2 cellular contexts compared by ENCODE assay signal in the genomic region with DNA sequence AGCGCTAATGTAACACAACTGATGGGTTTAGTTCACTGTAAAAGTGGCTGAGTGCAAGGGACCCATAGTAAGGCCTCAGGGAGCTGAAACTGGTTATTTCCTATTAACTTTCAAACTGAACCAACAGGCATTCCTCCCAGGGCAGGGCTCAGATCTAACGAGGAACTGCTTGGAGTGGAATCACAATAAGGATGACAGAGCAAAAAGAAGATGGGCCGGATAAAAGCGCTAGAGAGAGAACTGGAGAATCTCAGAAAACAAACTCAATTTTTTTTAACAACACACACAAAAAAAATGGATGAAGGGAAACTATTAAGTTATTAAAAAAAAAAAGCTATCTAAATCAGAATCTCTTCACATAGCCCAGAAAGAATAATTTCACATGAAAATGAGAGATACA.
TF ChIP-seq lines count a peak whose summit lies in the region.

No MANE protein-coding gene starts in this region.

TF ChIP-seq in GM23338, 12 proteins besides CTCF, POLR2A, EP300 and RAD21:
- no peak for TF ChIP-seq ZNF331 (CRISPR knock-in tag; IDR thresholded peaks at IDR 0.05; ENCODE audit: low read depth)
- TF ChIP-seq POLR2AphosphoS5 (IDR thresholded peaks at IDR 0.05; ENCODE audit: low read depth): no peak
- TF ChIP-seq CREB1 (CRISPR knock-in tag; IDR thresholded peaks at IDR 0.05; ENCODE audit: low read depth): no peak
- no peak for TF ChIP-seq ZNF114 (CRISPR knock-in tag; IDR thresholded peaks at IDR 0.05)
- TF ChIP-seq, protein P1, sequence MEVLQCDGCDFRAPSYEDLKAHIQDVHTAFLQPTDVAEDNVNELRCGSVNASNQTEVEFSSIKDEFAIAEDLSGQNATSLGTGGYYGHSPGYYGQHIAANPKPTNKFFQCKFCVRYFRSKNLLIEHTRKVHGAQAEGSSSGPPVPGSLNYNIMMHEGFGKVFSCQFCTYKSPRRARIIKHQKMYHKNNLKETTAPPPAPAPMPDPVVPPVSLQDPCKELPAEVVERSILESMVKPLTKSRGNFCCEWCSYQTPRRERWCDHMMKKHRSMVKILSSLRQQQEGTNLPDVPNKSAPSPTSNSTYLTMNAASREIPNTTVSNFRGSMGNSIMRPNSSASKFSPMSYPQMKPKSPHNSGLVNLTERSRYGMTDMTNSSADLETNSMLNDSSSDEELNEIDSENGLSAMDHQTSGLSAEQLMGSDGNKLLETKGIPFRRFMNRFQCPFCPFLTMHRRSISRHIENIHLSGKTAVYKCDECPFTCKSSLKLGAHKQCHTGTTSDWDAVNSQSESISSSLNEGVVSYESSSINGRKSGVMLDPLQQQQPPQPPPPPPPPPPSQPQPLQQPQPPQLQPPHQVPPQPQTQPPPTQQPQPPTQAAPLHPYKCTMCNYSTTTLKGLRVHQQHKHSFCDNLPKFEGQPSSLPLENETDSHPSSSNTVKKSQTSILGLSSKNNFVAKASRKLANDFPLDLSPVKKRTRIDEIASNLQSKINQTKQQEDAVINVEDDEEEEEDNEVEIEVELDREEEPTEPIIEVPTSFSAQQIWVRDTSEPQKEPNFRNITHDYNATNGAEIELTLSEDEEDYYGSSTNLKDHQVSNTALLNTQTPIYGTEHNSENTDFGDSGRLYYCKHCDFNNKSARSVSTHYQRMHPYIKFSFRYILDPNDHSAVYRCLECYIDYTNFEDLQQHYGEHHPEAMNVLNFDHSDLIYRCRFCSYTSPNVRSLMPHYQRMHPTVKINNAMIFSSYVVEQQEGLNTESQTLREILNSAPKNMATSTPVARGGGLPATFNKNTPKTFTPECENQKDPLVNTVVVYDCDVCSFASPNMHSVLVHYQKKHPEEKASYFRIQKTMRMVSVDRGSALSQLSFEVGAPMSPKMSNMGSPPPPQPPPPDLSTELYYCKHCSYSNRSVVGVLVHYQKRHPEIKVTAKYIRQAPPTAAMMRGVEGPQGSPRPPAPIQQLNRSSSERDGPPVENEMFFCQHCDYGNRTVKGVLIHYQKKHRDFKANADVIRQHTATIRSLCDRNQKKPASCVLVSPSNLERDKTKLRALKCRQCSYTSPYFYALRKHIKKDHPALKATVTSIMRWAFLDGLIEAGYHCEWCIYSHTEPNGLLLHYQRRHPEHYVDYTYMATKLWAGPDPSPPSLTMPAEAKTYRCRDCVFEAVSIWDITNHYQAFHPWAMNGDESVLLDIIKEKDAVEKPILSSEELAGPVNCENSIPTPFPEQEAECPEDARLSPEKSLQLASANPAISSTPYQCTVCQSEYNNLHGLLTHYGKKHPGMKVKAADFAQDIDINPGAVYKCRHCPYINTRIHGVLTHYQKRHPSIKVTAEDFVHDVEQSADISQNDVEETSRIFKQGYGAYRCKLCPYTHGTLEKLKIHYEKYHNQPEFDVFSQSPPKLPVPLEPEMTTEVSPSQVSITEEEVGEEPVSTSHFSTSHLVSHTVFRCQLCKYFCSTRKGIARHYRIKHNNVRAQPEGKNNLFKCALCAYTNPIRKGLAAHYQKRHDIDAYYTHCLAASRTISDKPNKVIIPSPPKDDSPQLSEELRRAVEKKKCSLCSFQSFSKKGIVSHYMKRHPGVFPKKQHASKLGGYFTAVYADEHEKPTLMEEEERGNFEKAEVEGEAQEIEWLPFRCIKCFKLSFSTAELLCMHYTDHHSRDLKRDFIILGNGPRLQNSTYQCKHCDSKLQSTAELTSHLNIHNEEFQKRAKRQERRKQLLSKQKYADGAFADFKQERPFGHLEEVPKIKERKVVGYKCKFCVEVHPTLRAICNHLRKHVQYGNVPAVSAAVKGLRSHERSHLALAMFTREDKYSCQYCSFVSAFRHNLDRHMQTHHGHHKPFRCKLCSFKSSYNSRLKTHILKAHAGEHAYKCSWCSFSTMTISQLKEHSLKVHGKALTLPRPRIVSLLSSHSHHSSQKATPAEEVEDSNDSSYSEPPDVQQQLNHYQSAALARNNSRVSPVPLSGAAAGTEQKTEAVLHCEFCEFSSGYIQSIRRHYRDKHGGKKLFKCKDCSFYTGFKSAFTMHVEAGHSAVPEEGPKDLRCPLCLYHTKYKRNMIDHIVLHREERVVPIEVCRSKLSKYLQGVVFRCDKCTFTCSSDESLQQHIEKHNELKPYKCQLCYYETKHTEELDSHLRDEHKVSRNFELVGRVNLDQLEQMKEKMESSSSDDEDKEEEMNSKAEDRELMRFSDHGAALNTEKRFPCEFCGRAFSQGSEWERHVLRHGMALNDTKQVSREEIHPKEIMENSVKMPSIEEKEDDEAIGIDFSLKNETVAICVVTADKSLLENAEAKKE (CRISPR knock-in tag; IDR thresholded peaks at IDR 0.05): no peak
- no peak for TF ChIP-seq EZH2 (IDR thresholded peaks at IDR 0.05; ENCODE audit: low read depth, unreplicated experiment)
- TF ChIP-seq, protein P2, sequence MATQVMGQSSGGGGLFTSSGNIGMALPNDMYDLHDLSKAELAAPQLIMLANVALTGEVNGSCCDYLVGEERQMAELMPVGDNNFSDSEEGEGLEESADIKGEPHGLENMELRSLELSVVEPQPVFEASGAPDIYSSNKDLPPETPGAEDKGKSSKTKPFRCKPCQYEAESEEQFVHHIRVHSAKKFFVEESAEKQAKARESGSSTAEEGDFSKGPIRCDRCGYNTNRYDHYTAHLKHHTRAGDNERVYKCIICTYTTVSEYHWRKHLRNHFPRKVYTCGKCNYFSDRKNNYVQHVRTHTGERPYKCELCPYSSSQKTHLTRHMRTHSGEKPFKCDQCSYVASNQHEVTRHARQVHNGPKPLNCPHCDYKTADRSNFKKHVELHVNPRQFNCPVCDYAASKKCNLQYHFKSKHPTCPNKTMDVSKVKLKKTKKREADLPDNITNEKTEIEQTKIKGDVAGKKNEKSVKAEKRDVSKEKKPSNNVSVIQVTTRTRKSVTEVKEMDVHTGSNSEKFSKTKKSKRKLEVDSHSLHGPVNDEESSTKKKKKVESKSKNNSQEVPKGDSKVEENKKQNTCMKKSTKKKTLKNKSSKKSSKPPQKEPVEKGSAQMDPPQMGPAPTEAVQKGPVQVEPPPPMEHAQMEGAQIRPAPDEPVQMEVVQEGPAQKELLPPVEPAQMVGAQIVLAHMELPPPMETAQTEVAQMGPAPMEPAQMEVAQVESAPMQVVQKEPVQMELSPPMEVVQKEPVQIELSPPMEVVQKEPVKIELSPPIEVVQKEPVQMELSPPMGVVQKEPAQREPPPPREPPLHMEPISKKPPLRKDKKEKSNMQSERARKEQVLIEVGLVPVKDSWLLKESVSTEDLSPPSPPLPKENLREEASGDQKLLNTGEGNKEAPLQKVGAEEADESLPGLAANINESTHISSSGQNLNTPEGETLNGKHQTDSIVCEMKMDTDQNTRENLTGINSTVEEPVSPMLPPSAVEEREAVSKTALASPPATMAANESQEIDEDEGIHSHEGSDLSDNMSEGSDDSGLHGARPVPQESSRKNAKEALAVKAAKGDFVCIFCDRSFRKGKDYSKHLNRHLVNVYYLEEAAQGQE (IDR thresholded peaks at IDR 0.05; ENCODE audit: unreplicated experiment): no peak
- no peak for TF ChIP-seq STAT1 (IDR thresholded peaks at IDR 0.05; ENCODE audit: unreplicated experiment)

TF ChIP-seq in H1, 55 proteins besides CTCF, POLR2A, EP300 and RAD21:
- TF ChIP-seq HDAC6 (IDR thresholded peaks at IDR 0.05; ENCODE audit: low read depth, low read length) (no peak), MAFK (IDR thresholded peaks at IDR 0.05; ENCODE audit: low read depth, low read length) (0 out of 2 replicates have a peak, but pooled peaks have one; percentile 38)
